ENCODE assay signal across 9 cellular contexts in genomic region chr17:77438241-77439204, GRCh38.
DNase-seq lines count a peak whose midpoint lies in the region; ATAC-seq, FAIRE-seq and TF ChIP-seq lines count a peak whose summit lies in the region.
"Had no signal": no experiment of that assay in that cellular context is flagged by ENCODE, and none has a peak within 500 bp of the region (broad histone marks: within the 10 kb centered on the region; RNA-seq: fewer than 3 reads in every experiment).

No MANE protein-coding gene starts in this region.

- H3K27ac ChIP-seq in DOHH2 (ENCODE audit: low read depth, low read length) (peak overlapping the region; percentile 100), Karpas-422 (ENCODE audit: low read length) (peak overlapping the region; percentile 100), psoas muscle (peak overlapping the region; percentile 16), HepG2 (ENCODE audit: extremely low read length, insufficient read depth, low read length) (no peak overlapping the region)

- H3K36me3 ChIP-seq in DOHH2 (ENCODE audit: control insufficient read depth, low read length) (peaks cover 27% of the 10 kb centered on the region), Karpas-422 (ENCODE audit: insufficient read depth, low read length) (no peaks in the 10 kb centered on the region), psoas muscle (ENCODE audit: insufficient read depth in 1 of 2, low read depth in 1 of 2) (no peaks in the 10 kb centered on the region), HepG2 (replicated peaks in 1 of 2; ENCODE audit: control insufficient read depth in 1 of 2, insufficient read depth in 2 of 2, low read length in 2 of 2) (peaks cover 24 to 71% of the 10 kb centered on the region in 2 experiments)

- TF ChIP-seq RAD21 in HepG2 (CRISPR knock-in tag; IDR thresholded peaks at IDR 0.05) = no peak

- in situ Hi-C loops in HepG2 (cut with HindIII; ENCODE audit: extremely low pct_ligation_motif_present, low pct_unique_long_range_greater_than_20kb) = no loop called here

- H2AFZ ChIP-seq in Karpas-422 (ENCODE audit: low read length) (peak overlapping the region; percentile 19; the same call in 1 of the 2 replicates), HepG2 (ENCODE audit: low read length) (no peak overlapping the region)

- no peak for TF ChIP-seq EP300 in HepG2 (IDR thresholded peaks at IDR 0.05; ENCODE audit: low read depth in 2 of 2, low read length in 2 of 2)
- TF ChIP-seq EP300 in HepG2 (CRISPR knock-in tag; IDR thresholded peaks at IDR 0.05; ENCODE audit: borderline replicate concordance) = no peak

- DNase-seq in Karpas-422 (peak; percentile 74), psoas muscle (no peak), HepG2 (ENCODE audit: low spot score) (no peak), LoVo (ENCODE audit: low spot score) (no peak)
- DNase-seq in stimulated activated CD4-positive, alpha-beta T cell treated with anti-CD3 and anti-CD28 coated beads, Interleukin-1b, Interleukin-23, amount 100 ng/mL, for 48 hours = no peak
- DNase-seq: midbrain, NCI-H187 treated with DMSO at 0.1 percent for 48 hours had no signal

- H3K27ac Mint-ChIP-seq in brain = peak overlapping the region; percentile 31 to 98 (median 90)

- no TSS peak for BruUV-seq in HepG2 (replicated peaks; lab: Mats Ljungman, UMichigan)

- H3K27me3 ChIP-seq in DOHH2 (ENCODE audit: control insufficient read depth, low read length) = no peaks in the 10 kb centered on the region
- no peaks in the 10 kb centered on the region for H3K27me3 ChIP-seq in Karpas-422 (ENCODE audit: low read length)
- no peaks in the 10 kb centered on the region for H3K27me3 ChIP-seq in psoas muscle (ENCODE audit: insufficient read depth in 3 of 3, low read length in 2 of 3)
- H3K27me3 ChIP-seq in HepG2 (ENCODE audit: control insufficient read depth in 1 of 2, insufficient read depth in 2 of 2, low read length in 2 of 2) = no peaks in the 10 kb centered on the region

- no peak for FAIRE-seq in HepG2 (lab: Jason Lieb, UNC)

- CTCF ChIA-PET in HepG2 (lab: Yijun Ruan, JAX; ENCODE audit: low intra/inter-chr PET ratio, low total read pairs) = interaction anchor here (0.6 kb wide), 1 partner anchor 55 kb away, joined by 3 read pairs; no protein-coding TSS in a partner anchor

- H3F3A ChIP-seq in DOHH2 (ENCODE audit: control insufficient read depth, insufficient read depth) = peaks cover 47% of the 10 kb centered on the region

- H3K4me1 ChIP-seq in DOHH2 (ENCODE audit: control insufficient read depth, low read length) (peaks cover 97% of the 10 kb centered on the region), Karpas-422 (ENCODE audit: low read length) (peaks cover 70% of the 10 kb centered on the region), psoas muscle (peaks cover 65% of the 10 kb centered on the region), HepG2 (ENCODE audit: insufficient read depth, low read length) (no peaks in the 10 kb centered on the region)

- ATAC-seq in psoas muscle (peak; percentile 20 to 63 (median 42)), HepG2 (no peak)

- H4K20me1 ChIP-seq in DOHH2 (ENCODE audit: control insufficient read depth, insufficient read depth, low read depth, low read length) = no peaks in the 10 kb centered on the region
- no peaks in the 10 kb centered on the region for H4K20me1 ChIP-seq in Karpas-422 (ENCODE audit: insufficient read depth, low read depth, low read length)
- H4K20me1 ChIP-seq in HepG2 (ENCODE audit: insufficient read depth, low read length) = peaks cover 39% of the 10 kb centered on the region; the same call in 1 of the 2 replicates

- H3K9me2 ChIP-seq in DOHH2 (replicated peaks; ENCODE audit: control insufficient read depth, low read length) = no peaks in the 10 kb centered on the region
- H3K9me2 ChIP-seq in Karpas-422 (replicated peaks; ENCODE audit: insufficient read depth, low read length) = no peaks in the 10 kb centered on the region

- peaks cover 11% of the 10 kb centered on the region for H3K79me2 ChIP-seq in DOHH2 (ENCODE audit: control insufficient read depth, low read length)
- H3K79me2 ChIP-seq in Karpas-422 (ENCODE audit: low read length) = no peaks in the 10 kb centered on the region
- H3K79me2 ChIP-seq in HepG2 (ENCODE audit: insufficient read depth, low read length) = peaks cover 41% of the 10 kb centered on the region

- H3K4me2 ChIP-seq in DOHH2 (ENCODE audit: low read length) (peak overlapping the region; percentile 93), Karpas-422 (ENCODE audit: low read depth, low read length, poor library complexity, severe bottlenecking) (peak overlapping the region; percentile 74), HepG2 (ENCODE audit: low read depth, low read length) (no peak overlapping the region)

- intact Hi-C loops in psoas muscle (cut with DNase I) (loop anchor here (5.0 kb wide), 3 partner anchors 34 to 444 kb away; no protein-coding TSS in a partner anchor), HepG2 (cut with micrococcal nuclease; ENCODE audit: unreplicated experiment) (no loop called here)

- H3K4me3 Mint-ChIP-seq in brain = peak overlapping the region in 2 of 5 experiments; percentile 20 to 63

- POLR2A ChIA-PET in HepG2 (lab: Yijun Ruan, JAX) = no interaction called here

- no peak for TF ChIP-seq POLR2A in HepG2 (IDR thresholded peaks at IDR 0.05; ENCODE audit: insufficient read depth in 1 of 2, low read depth in 2 of 2, low read length in 2 of 2)

- peaks cover 0 to 2% (median 0%) of the 10 kb centered on the region in 5 experiments for H3K9me3 Mint-ChIP-seq in brain

- no peaks in the 10 kb centered on the region for H3K27me3 Mint-ChIP-seq in brain

- H3K36me3 Mint-ChIP-seq in brain = peaks cover under 1% of the 10 kb centered on the region

- peak overlapping the region; percentile 67 for H3K4me3 ChIP-seq in DOHH2 (ENCODE audit: low read length)
- H3K4me3 ChIP-seq in Karpas-422 (ENCODE audit: low read length) = peak overlapping the region; percentile 39; the same call in 1 of the 2 replicates
- H3K4me3 ChIP-seq in psoas muscle = no peak overlapping the region
- no peak overlapping the region for H3K4me3 ChIP-seq in HepG2 (replicated peaks in 1 of 3; ENCODE audit: insufficient read depth in 1 of 3, low read depth in 2 of 3, low read length in 3 of 3)

- WGBS in psoas muscle, 3 donors = 49 to 59% (median 52%) methylated on average over 14 of the region's 14 CpGs
- 94% methylated on average over 14 of the region's 14 CpGs for WGBS in HepG2 (ENCODE audit: low lambda C conversion rate)

- peaks cover 92% of the 10 kb centered on the region for H3K4me1 Mint-ChIP-seq in brain

- H3K9ac ChIP-seq in Karpas-422 (ENCODE audit: low read length) (peak overlapping the region; percentile 82), HepG2 (ENCODE audit: insufficient read depth, low read depth, low read length) (no peak overlapping the region)

- H3K9me3 ChIP-seq in DOHH2 (ENCODE audit: control insufficient read depth, insufficient read depth, low read length) (no peaks in the 10 kb centered on the region), Karpas-422 (ENCODE audit: low read length) (no peaks in the 10 kb centered on the region), psoas muscle (no peaks in the 10 kb centered on the region), HepG2 (ENCODE audit: low read length) (no peaks in the 10 kb centered on the region)

- TF ChIP-seq CTCF in DOHH2 (IDR thresholded peaks at IDR 0.05; ENCODE audit: low read depth, low read length, poor library complexity, severe bottlenecking) (peak; percentile 14), brain (conservative IDR thresholded peaks at IDR 0.05) (no peak), psoas muscle (IDR thresholded peaks at IDR 0.05) (no peak), HepG2 (CRISPR knock-in tag; IDR thresholded peaks at IDR 0.05) (no peak)

TF ChIP-seq in HepG2, 621 proteins besides CTCF, POLR2A, EP300 and RAD21 (continues in another document):
- no peak for TF ChIP-seq ZMAT5 (CRISPR knock-in tag; IDR thresholded peaks at IDR 0.05; ENCODE audit: borderline replicate concordance, low read depth)
- no peak for TF ChIP-seq HMGXB3 (CRISPR knock-in tag; IDR thresholded peaks at IDR 0.05; ENCODE audit: borderline replicate concordance)
- no peak for TF ChIP-seq PLRG1 (conservative IDR thresholded peaks at IDR 0.05)
- no peak for TF ChIP-seq ZNF101 (CRISPR knock-in tag; IDR thresholded peaks at IDR 0.05; ENCODE audit: borderline replicate concordance, low read depth)

Comparison
In these comparisons a context has a peak if more than half of its experiments do, and no peak if none do; other contexts are left out.
1. H3K4me3 ChIP-seq: peak in DOHH2 (single experiment) and Karpas-422 (single experiment); none in psoas muscle (single experiment) and HepG2 (0 of 3).